ENCODE assay signal across 8 cellular contexts in the genomic region with DNA sequence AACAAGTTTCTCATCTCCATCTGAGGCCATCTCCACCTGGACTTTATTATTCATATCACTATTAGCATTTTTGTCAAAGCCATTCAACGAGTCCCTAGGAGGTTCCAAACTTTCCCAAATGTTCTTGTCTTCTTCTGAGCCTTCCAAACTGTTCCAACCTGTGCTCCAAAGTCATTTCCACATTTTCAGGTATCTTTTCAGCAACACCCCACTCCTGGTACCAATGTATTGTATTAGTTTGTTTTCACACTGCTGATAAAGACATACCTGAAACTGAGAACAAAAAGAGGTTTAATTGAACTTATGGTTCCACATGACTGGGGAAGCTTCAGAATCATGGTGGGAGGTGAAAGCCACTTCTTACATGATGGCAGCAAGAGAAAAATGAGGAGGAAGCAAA.
"Had no signal": no experiment of that assay in that cellular context is flagged by ENCODE, and none has a peak within 500 bp of the region (broad histone marks: within the 10 kb centered on the region; RNA-seq: fewer than 3 reads in every experiment).

No MANE protein-coding gene starts in this region.

- ATAC-seq: GM23338, HepG2 had no signal

- DNase-seq: H9, HCEC 1CT, HFFc6, KG1 had no signal

- H3K4me3 Mint-ChIP-seq: GM23338, H9, HFFc6, IgD-negative memory B cell had no signal

- H3K27ac ChIP-seq: HL-60 had no signal

- H3K27ac Mint-ChIP-seq: GM23338, H9, HFFc6, IgD-negative memory B cell had no signal

- H3K4me3 ChIP-seq: GM23338 had no signal

- H3K4me2 ChIP-seq: GM23338 had no signal

- H3K4me1 Mint-ChIP-seq: GM23338, H9, IgD-negative memory B cell had no signal
